Comparison of ENCODE assay signal across 1 cellular context in the genomic region with DNA sequence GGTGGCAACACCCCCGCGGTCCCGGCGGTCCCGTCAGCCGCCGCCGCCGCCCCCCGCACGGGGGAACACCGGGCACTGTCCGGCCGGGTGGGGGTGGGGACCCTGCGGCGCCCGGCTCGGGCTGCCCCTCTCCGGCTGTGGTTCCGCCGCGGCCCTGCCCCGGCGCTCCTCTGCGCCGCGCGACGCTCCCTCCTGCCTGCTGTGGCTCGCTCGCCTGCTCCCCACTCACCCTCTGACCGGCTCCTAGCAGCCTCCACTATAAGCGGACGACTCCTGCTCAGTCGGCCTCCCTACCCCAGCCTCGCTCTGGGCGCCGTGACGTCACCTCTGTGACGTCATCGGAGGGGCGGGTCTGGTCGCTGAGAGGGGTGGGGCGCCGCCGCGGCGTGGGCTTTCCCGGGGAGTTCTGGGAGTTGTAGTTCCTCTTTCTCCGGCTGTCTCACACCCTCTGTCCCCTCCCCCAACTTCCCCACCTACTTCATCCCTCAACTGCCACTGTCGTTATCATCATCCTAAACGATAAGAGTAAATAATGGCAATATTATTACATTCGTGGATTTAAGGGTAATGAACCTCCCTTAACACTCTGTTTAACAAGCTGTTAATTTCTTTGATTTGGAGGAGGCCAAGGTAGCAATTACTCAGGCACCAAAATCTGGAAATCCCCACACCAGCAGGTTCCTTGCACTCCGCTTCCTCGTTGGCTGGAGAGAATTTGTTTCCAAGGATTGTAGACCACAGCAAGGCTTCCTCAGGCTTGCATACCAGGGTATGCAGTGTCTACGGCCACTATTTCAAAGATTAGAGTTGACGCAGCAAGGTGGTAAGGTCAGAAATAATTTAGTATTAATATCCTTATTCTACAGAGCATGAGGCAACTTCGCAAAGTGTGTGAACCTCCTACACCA.
TF ChIP-seq lines count a peak whose summit lies in the region.

A gene (minus strand): TSS at position 308 of the 908 bp plus-strand sequence. CDS start 405 bp downstream, outside the sequence.

TF ChIP-seq in HEK293, 187 proteins besides CTCF, POLR2A, EP300 and RAD21 (continued from another document):
- TF ChIP-seq, protein P1, sequence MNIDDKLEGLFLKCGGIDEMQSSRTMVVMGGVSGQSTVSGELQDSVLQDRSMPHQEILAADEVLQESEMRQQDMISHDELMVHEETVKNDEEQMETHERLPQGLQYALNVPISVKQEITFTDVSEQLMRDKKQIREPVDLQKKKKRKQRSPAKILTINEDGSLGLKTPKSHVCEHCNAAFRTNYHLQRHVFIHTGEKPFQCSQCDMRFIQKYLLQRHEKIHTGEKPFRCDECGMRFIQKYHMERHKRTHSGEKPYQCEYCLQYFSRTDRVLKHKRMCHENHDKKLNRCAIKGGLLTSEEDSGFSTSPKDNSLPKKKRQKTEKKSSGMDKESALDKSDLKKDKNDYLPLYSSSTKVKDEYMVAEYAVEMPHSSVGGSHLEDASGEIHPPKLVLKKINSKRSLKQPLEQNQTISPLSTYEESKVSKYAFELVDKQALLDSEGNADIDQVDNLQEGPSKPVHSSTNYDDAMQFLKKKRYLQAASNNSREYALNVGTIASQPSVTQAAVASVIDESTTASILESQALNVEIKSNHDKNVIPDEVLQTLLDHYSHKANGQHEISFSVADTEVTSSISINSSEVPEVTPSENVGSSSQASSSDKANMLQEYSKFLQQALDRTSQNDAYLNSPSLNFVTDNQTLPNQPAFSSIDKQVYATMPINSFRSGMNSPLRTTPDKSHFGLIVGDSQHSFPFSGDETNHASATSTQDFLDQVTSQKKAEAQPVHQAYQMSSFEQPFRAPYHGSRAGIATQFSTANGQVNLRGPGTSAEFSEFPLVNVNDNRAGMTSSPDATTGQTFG (tag by site-specific recombination; IDR thresholded peaks at IDR 0.05; ENCODE audit: borderline replicate concordance) = no peak
- no peak for TF ChIP-seq ZBTB1 (tag by site-specific recombination; IDR thresholded peaks at IDR 0.05)
- TF ChIP-seq HOXD13 (CRISPR knock-in tag; IDR thresholded peaks at IDR 0.05; ENCODE audit: borderline replicate concordance) = no peak
- TF ChIP-seq ZNF837 (tag by site-specific recombination; IDR thresholded peaks at IDR 0.05) = no peak
